Comparison of ENCODE assay signal across 1 cellular context in genomic region chr3:65481085-65481484, GRCh38.
A peak's percentile ranks its signal among the peaks of the same experiment; 100 is the strongest.
TF ChIP-seq lines count a peak whose summit lies in the region.

No MANE protein-coding gene starts in this region.

TF ChIP-seq in HEK293, 187 proteins besides CTCF, POLR2A, EP300 and RAD21 (continued from another document):
- peak; percentile 75 for TF ChIP-seq ZNF133 (tag by site-specific recombination; IDR thresholded peaks at IDR 0.05)
